Comparison of ENCODE assay signal across 11 cellular contexts in genomic region chr4:184420402-184420801, GRCh38. TPM values are rescaled to one million over a fixed set of nuclear protein-coding genes. Genes with fewer than 3 reads are reported as not detected.
A peak's percentile ranks its signal among the peaks of the same experiment; 100 is the strongest.
DNase-seq lines count a peak whose midpoint lies in the region; ATAC-seq and TF ChIP-seq lines count a peak whose summit lies in the region.
"Had no signal": no experiment of that assay in that cellular context is flagged by ENCODE, and none has a peak within 500 bp of the region (broad histone marks: within the 10 kb centered on the region; RNA-seq: fewer than 3 reads in every experiment).

No MANE protein-coding gene starts in this region.

- CTCF ChIA-PET in activated CD8-positive, alpha-beta T cell treated with anti-CD3 and anti-CD28 coated beads for 36 hours (lab: Charles Lee) = interaction anchor here (1.0 to 2.5 kb wide), 4 partner anchors 33 to 156 kb away, joined by 3 to 13 read pairs (median 4); no protein-coding TSS in a partner anchor

- ATAC-seq in GM18502 (IDR thresholded peaks at IDR 0.05; ENCODE audit: poor library complexity, unreplicated experiment) (peak; percentile 9), GM21360 (IDR thresholded peaks at IDR 0.05; ENCODE audit: unreplicated experiment) (peak; percentile 8), HG03135 (IDR thresholded peaks at IDR 0.05; ENCODE audit: unreplicated experiment) (no peak)
- ATAC-seq in activated CD8-positive, alpha-beta T cell treated with anti-CD3 and anti-CD28 coated beads for 36 hours = peak; percentile 11
- ATAC-seq in naive thymus-derived CD8-positive, alpha-beta T cell = no peak
- ATAC-seq: sciatic nerve had no signal

- H3K27me3 Mint-ChIP-seq in activated CD8-positive, alpha-beta T cell treated with anti-CD3 and anti-CD28 coated beads for 36 hours = no peaks in the 10 kb centered on the region
- no peaks in the 10 kb centered on the region for H3K27me3 Mint-ChIP-seq in naive thymus-derived CD8-positive, alpha-beta T cell

- TF ChIP-seq CTCF in activated CD8-positive, alpha-beta T cell treated with anti-CD3 and anti-CD28 coated beads for 36 hours (IDR thresholded peaks at IDR 0.05) = no peak

- peaks cover 70% of the 10 kb centered on the region for H3K4me1 Mint-ChIP-seq in activated CD8-positive, alpha-beta T cell treated with anti-CD3 and anti-CD28 coated beads for 36 hours (ENCODE audit: low read depth)
- H3K4me1 Mint-ChIP-seq in naive thymus-derived CD8-positive, alpha-beta T cell = peaks cover 33 to 93% (median 65%) of the 10 kb centered on the region in 4 donors

- peaks cover 74% of the 10 kb centered on the region for H3K36me3 Mint-ChIP-seq in activated CD8-positive, alpha-beta T cell treated with anti-CD3 and anti-CD28 coated beads for 36 hours (ENCODE audit: low read depth)
- peaks cover 13 to 77% (median 32%) of the 10 kb centered on the region in 3 donors for H3K36me3 Mint-ChIP-seq in naive thymus-derived CD8-positive, alpha-beta T cell

- H3K9me3 Mint-ChIP-seq in activated CD8-positive, alpha-beta T cell treated with anti-CD3 and anti-CD28 coated beads for 36 hours = peaks cover 7% of the 10 kb centered on the region
- H3K9me3 Mint-ChIP-seq in naive thymus-derived CD8-positive, alpha-beta T cell = peaks cover 0 to 10% (median 0%) of the 10 kb centered on the region in 9 donors

- peak; percentile 19 for DNase-seq in activated CD8-positive, alpha-beta T cell treated with anti-CD3 and anti-CD28 coated beads for 36 hours
- DNase-seq in naive thymus-derived CD8-positive, alpha-beta T cell = no peak
- no peak for DNase-seq in NCI-H82 treated with DMSO at 0.1 percent for 48 hours (lab: John Stamatoyannopoulos, UW; ENCODE audit: unreplicated experiment)
- DNase-seq in SIG-M5 treated with dmso at 0.1 percent for 504 hours (lab: John Stamatoyannopoulos, UW; ENCODE audit: unreplicated experiment) = no peak
- no peak for DNase-seq in SHP77 treated with DMSO at 0.1 percent for 48 hours (lab: John Stamatoyannopoulos, UW)
- DNase-seq: Calu3, NCI-H2081 had no signal

- intact Hi-C loops in activated CD8-positive, alpha-beta T cell treated with anti-CD3 and anti-CD28 coated beads for 36 hours (cut with micrococcal nuclease) = no loop called here

- H3K4me3 Mint-ChIP-seq in activated CD8-positive, alpha-beta T cell treated with anti-CD3 and anti-CD28 coated beads for 36 hours = peak overlapping the region; percentile 12
- peak overlapping the region in 3 of 10 donors; percentile 41 to 65 (median 62) for H3K4me3 Mint-ChIP-seq in naive thymus-derived CD8-positive, alpha-beta T cell

- POLR2A ChIA-PET in activated CD8-positive, alpha-beta T cell treated with anti-CD3 and anti-CD28 coated beads for 36 hours (lab: Charles Lee) = interaction anchor here (0.7 to 1.5 kb wide), 5 partner anchors 11 to 139 kb away, joined by 3 to 6 read pairs (median 3); partner anchors contain the start of gene IRF2
- POLR2A ChIA-PET in naive thymus-derived CD8-positive, alpha-beta T cell (lab: Charles Lee) = interaction anchor here (1.7 kb wide), 1 partner anchor 12 kb away, joined by 4 read pairs; no protein-coding TSS in a partner anchor

- peak overlapping the region; percentile 56 for H3K27ac Mint-ChIP-seq in activated CD8-positive, alpha-beta T cell treated with anti-CD3 and anti-CD28 coated beads for 36 hours
- H3K27ac Mint-ChIP-seq in naive thymus-derived CD8-positive, alpha-beta T cell = peak overlapping the region; percentile 67 to 97 (median 86)

RNA-seq across cellular contexts. Expression of gene IRF2, which starts 53.9 kb away (rescaled TPM):
- 10 to 100 TPM; 48.1 to 56.4 TPM for total RNA-seq in activated CD8-positive, alpha-beta T cell treated with anti-CD3 and anti-CD28 coated beads for 36 hours
- total RNA-seq in naive thymus-derived CD8-positive, alpha-beta T cell = 10 to 100 TPM; 62.6 to 77.1 TPM
- polyA plus RNA-seq in naive thymus-derived CD8-positive, alpha-beta T cell = 10 to 100 TPM; 72.7 to 80.7 (median 78.3) TPM

Comparison
In these comparisons a context has a peak if more than half of its experiments do, and no peak if none do; other contexts are left out.
1. ATAC-seq: peak in GM18502 (single experiment), GM21360 (single experiment) and activated CD8-positive, alpha-beta T cell treated with anti-CD3 and anti-CD28 coated beads for 36 hours (single experiment); none in naive thymus-derived CD8-positive, alpha-beta T cell (0 of 2) and HG03135 (single experiment).